In genomic region chr14:96512602-96513397, GRCh38 we compare ENCODE assay signal across 19 cellular contexts. TPM values are rescaled to one million over a fixed set of nuclear protein-coding genes. Genes with fewer than 3 reads are reported as not detected.
DNase-seq lines count a peak whose midpoint lies in the region; ATAC-seq, FAIRE-seq and TF ChIP-seq lines count a peak whose summit lies in the region.
"Had no signal": no experiment of that assay in that cellular context is flagged by ENCODE, and none has a peak within 500 bp of the region (broad histone marks: within the 10 kb centered on the region; RNA-seq: fewer than 3 reads in every experiment).

No MANE protein-coding gene starts in this region.

- H3K9me3 Mint-ChIP-seq in CD14-positive monocyte: no peaks in the 10 kb centered on the region

- peak overlapping the region in 4 of 7 donors; percentile 19 to 72 (median 38) for H3K27ac Mint-ChIP-seq in CD14-positive monocyte

- H3K27me3 ChIP-seq in right lobe of liver (no peaks in the 10 kb centered on the region), aorta (ENCODE audit: control insufficient read depth in 1 of 2, insufficient read depth in 2 of 2, low read length in 1 of 2) (no peaks in the 10 kb centered on the region)
- H3K27me3 ChIP-seq: ovary had no signal

- H3K4me1 Mint-ChIP-seq in CD14-positive monocyte: peaks cover 44% of the 10 kb centered on the region

- no peak for TF ChIP-seq POLR2A in right lobe of liver (IDR thresholded peaks at IDR 0.05)

- H3K36me3 Mint-ChIP-seq in CD14-positive monocyte: no peaks in the 10 kb centered on the region

- WGBS in right lobe of liver (ENCODE audit: insufficient coverage, low coverage, low lambda C conversion rate, missing lambda C conversion rate): 43% methylated on average over 5 of the region's 5 CpGs
- WGBS in aorta, 2 donors: 84 to 85% methylated on average over 5 of the region's 5 CpGs

- DNase-seq in CD14-positive monocyte (ENCODE audit: low spot score) (no peak), GM18507 (ENCODE audit: extremely low spot score, insufficient read length, low read depth) (no peak), OCI-LY7 (ENCODE audit: low spot score) (no peak), right lobe of liver (no peak), aorta (no peak), occipital lobe (lab: John Stamatoyannopoulos, UW) (no peak), ureter (ENCODE audit: low spot score) (no peak)
- no peak for DNase-seq in effector CD8-positive, alpha-beta T cell (lab: John Stamatoyannopoulos, UW)
- DNase-seq: activated CD8-positive, alpha-beta memory T cell treated with anti-CD3 and anti-CD28 coated beads, Interleukin-2, amount 50 U/mL, for 4 hours; AML-193; DMS79; foreskin melanocyte; NCI-H1417; NCI-H226; ovary; stimulated activated CD4-positive, alpha-beta T cell treated with anti-CD3 and anti-CD28 coated beads, Interleukin-12 subunit alpha, Interleukin-12 subunit beta, amount 100 ng/mL, for 4 hours; substantia nigra had no signal

- intact Hi-C loops in CD14-positive monocyte (cut with micrococcal nuclease): no loop called here
- intact Hi-C loops in OCI-LY7 (cut with micrococcal nuclease; ENCODE audit: unreplicated experiment): no loop called here
- intact Hi-C loops in right lobe of liver (cut with DNase I): no loop called here
- intact Hi-C loops in aorta (cut with DNase I): no loop called here

- CTCF ChIA-PET in OCI-LY7 (lab: Charles Lee; ENCODE audit: unreplicated experiment): no interaction called here

- H3K27me3 Mint-ChIP-seq in CD14-positive monocyte (ENCODE audit: low read depth in 3 of 3): no peaks in the 10 kb centered on the region

- POLR2A ChIA-PET in OCI-LY7 (lab: Charles Lee): interaction anchor here (0.6 to 1.3 kb wide), 6 partner anchors 10 to 286 kb away, joined by 3 to 4 read pairs (median 3); no protein-coding TSS in a partner anchor

- peak; percentile 74 for FAIRE-seq in GM18507 (lab: Jason Lieb, UNC)
- FAIRE-seq: HTR-8/SVneo had no signal

- TF ChIP-seq CTCF in CD14-positive monocyte (IDR thresholded peaks at IDR 0.05): no peak
- TF ChIP-seq CTCF in OCI-LY7 (conservative IDR thresholded peaks at IDR 0.05; ENCODE audit: low read length): no peak
- no peak for TF ChIP-seq CTCF in right lobe of liver (IDR thresholded peaks at IDR 0.05)

- H3K4me1 ChIP-seq in OCI-LY7 (ENCODE audit: insufficient read depth, low read length, poor library complexity, severe bottlenecking) (peaks cover 92% of the 10 kb centered on the region), right lobe of liver (peaks cover 0 to 80% (median 21%) of the 10 kb centered on the region in 4 donors), aorta (ENCODE audit: control insufficient read depth in 1 of 2, insufficient read depth in 2 of 2, low read length in 2 of 2) (peaks cover 4 to 5% of the 10 kb centered on the region in 2 donors)

- peaks cover 80% of the 10 kb centered on the region for H4K20me1 ChIP-seq in OCI-LY7 (ENCODE audit: insufficient read depth, low read length)

- no peak overlapping the region for H3K4me3 Mint-ChIP-seq in CD14-positive monocyte

- H3K79me2 ChIP-seq in OCI-LY7 (ENCODE audit: insufficient read depth, low read depth, low read length): peaks cover 100% of the 10 kb centered on the region

- ATAC-seq in right lobe of liver (peak; percentile 75 to 84 (median 84)), aorta (ENCODE audit: low FRiP score) (no peak)
- ATAC-seq: SK-N-SH treated with all-trans-retinoic acid at 6 μM for 48 hours had no signal

- no peak overlapping the region for H2AFZ ChIP-seq in OCI-LY7 (ENCODE audit: low read length)

- BruUV-seq in OCI-LY7 (replicated peaks; lab: Mats Ljungman, UMichigan): no TSS peak

- H3K9me2 ChIP-seq in OCI-LY7 (ENCODE audit: insufficient read depth, low read length): no peaks in the 10 kb centered on the region

- H3K4me3 ChIP-seq in OCI-LY7 (ENCODE audit: low read depth, low read length, poor library complexity, severe bottlenecking): no peak overlapping the region
- H3K4me3 ChIP-seq in right lobe of liver: peak overlapping the region in 1 of 3 donors; percentile 7
- H3K4me3 ChIP-seq in aorta (ENCODE audit: low read length in 2 of 2): no peak overlapping the region
- H3K4me3 ChIP-seq: ovary had no signal

- no peaks in the 10 kb centered on the region for H3K36me3 ChIP-seq in OCI-LY7 (ENCODE audit: insufficient read depth, low read length)
- no peaks in the 10 kb centered on the region for H3K36me3 ChIP-seq in right lobe of liver
- no peaks in the 10 kb centered on the region for H3K36me3 ChIP-seq in aorta (ENCODE audit: control insufficient read depth in 1 of 2, insufficient read depth in 2 of 2, low read length in 1 of 2)
- H3K36me3 ChIP-seq: ovary had no signal

- H3K27ac ChIP-seq in OCI-LY7 (ENCODE audit: low read depth, low read length, poor library complexity, severe bottlenecking) (no peak overlapping the region), right lobe of liver (peak overlapping the region; percentile 31 to 80 (median 41)), aorta (ENCODE audit: low read depth in 1 of 2, low read length in 2 of 2) (no peak overlapping the region)
- H3K27ac ChIP-seq: ovary had no signal

- peak overlapping the region; percentile 11 for H3K4me2 ChIP-seq in OCI-LY7 (ENCODE audit: low read length)

- no peaks in the 10 kb centered on the region for H3K9me3 ChIP-seq in OCI-LY7 (ENCODE audit: low read length)
- no peaks in the 10 kb centered on the region for H3K9me3 ChIP-seq in right lobe of liver
- H3K9me3 ChIP-seq in aorta (ENCODE audit: control insufficient read depth, low read length): no peaks in the 10 kb centered on the region
- H3K9me3 ChIP-seq: ovary had no signal

RNA-seq across cellular contexts. Expression of gene PAPOLA, which starts 10.6 kb away (rescaled TPM):
- 10 to 100 TPM; 57.9 to 80.3 TPM for polyA plus RNA-seq in CD14-positive monocyte
- 80.1 and 99.3 TPM in 2 replicates for total RNA-seq in OCI-LY7 (2014; rRNA removed; shearing (Covaris generic))
- total RNA-seq in OCI-LY7 (2022): 197 and 202 TPM in 2 replicates
- total RNA-seq in right lobe of liver: 100 to 1,000 TPM in 1 of 6 experiments, 10 to 100 TPM in 5; 68.0 to 102 (median 88.1) TPM
- 100 to 1,000 TPM; 161 to 184 TPM for total RNA-seq in aorta
- 10 to 100 TPM; 48.4 to 71.6 TPM for polyA plus RNA-seq in aorta
- total RNA-seq in occipital lobe: 225 TPM
- 207 TPM for total RNA-seq in ureter

Comparison
In these comparisons a context has a peak if more than half of its experiments do, and no peak if none do; other contexts are left out.
1. H3K27ac ChIP-seq: peak in right lobe of liver (3 of 3); none in OCI-LY7 (single experiment) and aorta (0 of 2).